ENCODE assay signal across 1 cellular context in the genomic region with DNA sequence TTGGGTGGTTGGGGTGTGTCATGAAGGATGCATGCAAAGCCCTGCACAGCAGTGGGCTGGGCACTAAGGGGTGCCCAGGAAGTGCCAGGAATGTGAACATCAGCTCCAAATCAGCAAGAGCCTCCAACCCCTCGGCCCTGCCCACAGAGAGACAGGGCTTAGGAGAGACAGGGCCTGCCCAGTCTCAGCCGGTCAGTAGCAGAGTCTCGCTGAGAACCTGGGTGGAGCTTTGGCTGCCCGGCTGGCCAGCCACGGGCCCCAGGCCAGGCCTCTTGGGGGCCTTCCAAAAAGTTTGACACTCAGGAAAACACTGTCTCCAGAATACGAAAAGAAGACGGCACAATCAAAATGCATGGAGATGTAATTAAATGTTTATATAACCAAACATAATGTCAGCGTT.
TF ChIP-seq lines count a peak whose summit lies in the region.

No MANE protein-coding gene starts in this region.

TF ChIP-seq in HepG2, 621 proteins besides CTCF, POLR2A, EP300 and RAD21:
- TF ChIP-seq HCFC1 (IDR thresholded peaks at IDR 0.05; ENCODE audit: low read depth, low read length), result no peak
- no peak for TF ChIP-seq KLF6 (CRISPR knock-in tag; IDR thresholded peaks at IDR 0.05)
- no peak for TF ChIP-seq RBAK (CRISPR knock-in tag; IDR thresholded peaks at IDR 0.05)
- no peak for TF ChIP-seq HNF4G (IDR thresholded peaks at IDR 0.05; ENCODE audit: borderline replicate concordance, low read depth, low read length)
- TF ChIP-seq HNF4G (CRISPR knock-in tag; IDR thresholded peaks at IDR 0.05; ENCODE audit: borderline replicate concordance, low read depth), result no peak
TF ChIP-seq in HepG2: peak in this region for 0.
